22 cellular contexts compared by ENCODE assay signal in the genomic region with DNA sequence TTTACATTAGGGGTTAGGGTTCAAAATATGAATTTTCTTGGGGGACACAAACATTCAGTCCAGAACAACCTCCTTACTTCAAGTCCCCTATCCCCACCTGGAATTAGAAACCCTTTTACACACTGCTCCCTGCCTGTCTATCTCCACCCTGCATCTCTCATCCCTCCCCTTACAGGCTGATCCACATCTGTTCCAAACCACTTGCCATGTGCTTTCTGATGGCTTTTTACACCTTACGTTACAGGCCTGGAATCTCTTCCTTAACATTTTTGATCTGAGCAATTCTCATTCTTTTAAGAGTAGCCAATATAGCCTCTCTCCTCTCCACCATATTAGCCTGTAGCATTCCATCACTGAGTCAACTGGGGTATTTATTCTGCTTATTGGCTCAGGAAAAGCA.
"Had no signal": no experiment of that assay in that cellular context is flagged by ENCODE, and none has a peak within 500 bp of the region (broad histone marks: within the 10 kb centered on the region; RNA-seq: fewer than 3 reads in every experiment).

No MANE protein-coding gene starts in this region.

- H3K4me3 Mint-ChIP-seq: memory B cell, naive B cell, nephron, type B pancreatic cell had no signal

- FAIRE-seq: colon, kidney, urothelium cell line had no signal

- DNase-seq: dermis blood vessel endothelial cell; esophagus squamous epithelium; foreskin keratinocyte; kidney; left cardiac atrium; left ventricle myocardium inferior; lower lobe of right lung; midbrain; naive B cell; stimulated activated CD4-positive, alpha-beta T cell treated with anti-CD3 and anti-CD28 coated beads, Interleukin-2, amount 100 ng/mL, for 48 hours; stimulated activated naive CD4-positive, alpha-beta T cell treated with Interleukin-2 at 50 U/mL for 16 hours; thyroid gland had no signal

- H3K27ac ChIP-seq: esophagus squamous epithelium, foreskin keratinocyte, hepatocyte, left ventricle myocardium inferior, lower lobe of right lung, neutrophil, right atrium auricular region, suprapubic skin, thyroid gland had no signal

- ATAC-seq: foreskin keratinocyte, left cardiac atrium, lower lobe of right lung had no signal

- H3K27me3 Mint-ChIP-seq: naive B cell, type B pancreatic cell had no signal

- H3K9me3 ChIP-seq: esophagus squamous epithelium, left ventricle myocardium inferior, lower lobe of right lung, neutrophil, right atrium auricular region, suprapubic skin, thyroid gland had no signal

- H3K27ac Mint-ChIP-seq: memory B cell, naive B cell, type B pancreatic cell had no signal

- H3K4me1 ChIP-seq: esophagus squamous epithelium, foreskin keratinocyte, left ventricle myocardium inferior, lower lobe of right lung, right atrium auricular region, suprapubic skin, thyroid gland had no signal

- H3K4me3 ChIP-seq: esophagus squamous epithelium, hepatocyte, left ventricle myocardium inferior, lower lobe of right lung, right atrium auricular region, smooth muscle cell, suprapubic skin, thyroid gland had no signal

- H3K27me3 ChIP-seq: esophagus squamous epithelium, foreskin keratinocyte, hepatocyte, neutrophil, right atrium auricular region, suprapubic skin, thyroid gland had no signal

- H3K36me3 ChIP-seq: esophagus squamous epithelium, left ventricle myocardium inferior, lower lobe of right lung, neutrophil, right atrium auricular region, suprapubic skin, thyroid gland had no signal

- H3K36me3 Mint-ChIP-seq: memory B cell, naive B cell, type B pancreatic cell had no signal

- H3K9me3 Mint-ChIP-seq: memory B cell, naive B cell had no signal
